In genomic region chr2:153510996-153511395, GRCh38 we compare ENCODE assay signal across 8 cellular contexts. TPM values are rescaled to one million over a fixed set of nuclear protein-coding genes. Genes with fewer than 3 reads are reported as not detected.
"Had no signal": no experiment of that assay in that cellular context is flagged by ENCODE, and none has a peak within 500 bp of the region (broad histone marks: within the 10 kb centered on the region; RNA-seq: fewer than 3 reads in every experiment).

No MANE protein-coding gene starts in this region.

- DNase-seq: GOT3, H9, HCEC 1CT, KG1 had no signal

- FAIRE-seq: H54 had no signal

- H3K27ac ChIP-seq: HL-60 had no signal

RNA-seq across cellular contexts. Expression of gene RPRM, which starts 32.4 kb away (rescaled TPM):
- total RNA-seq: HT1080 had no signal
- polyA plus RNA-seq: IgD-negative memory B cell had no signal
